In genomic region chr22:31491218-31491962, GRCh38 we compare ENCODE assay signal across 9 cellular contexts. TPM values are rescaled to one million over a fixed set of nuclear protein-coding genes. Genes with fewer than 3 reads are reported as not detected.
A peak's percentile ranks its signal among the peaks of the same experiment; 100 is the strongest.
DNase-seq lines count a peak whose midpoint lies in the region; ATAC-seq and TF ChIP-seq lines count a peak whose summit lies in the region.
"Had no signal": no experiment of that assay in that cellular context is flagged by ENCODE, and none has a peak within 500 bp of the region (broad histone marks: within the 10 kb centered on the region; RNA-seq: fewer than 3 reads in every experiment).

No MANE protein-coding gene starts in this region.

- TF ChIP-seq POLR2A in esophagus squamous epithelium (IDR thresholded peaks at IDR 0.05): no peak
- TF ChIP-seq POLR2A in gastrocnemius medialis (IDR thresholded peaks at IDR 0.05): no peak

- H3F3A ChIP-seq in PC-9 (ENCODE audit: insufficient read depth, low read depth): peaks cover 35% of the 10 kb centered on the region

- H3K9me2 ChIP-seq in PC-9 (ENCODE audit: insufficient read depth): no peaks in the 10 kb centered on the region

- BruUV-seq in PC-9 (replicated peaks; lab: Mats Ljungman, UMichigan): no TSS peak

- POLR2A ChIA-PET in PC-9 (lab: Charles Lee; ENCODE audit: unreplicated experiment): no interaction called here

- H3K36me3 ChIP-seq in H7 (replicated peaks; ENCODE audit: control insufficient read depth, insufficient read depth, low read length) (peaks cover 2% of the 10 kb centered on the region; the same call in 1 of the 2 replicates), PC-9 (ENCODE audit: low read depth) (no peaks in the 10 kb centered on the region), esophagus squamous epithelium (peaks cover 0 to 13% (median 0%) of the 10 kb centered on the region in 3 donors), gastrocnemius medialis (peaks cover 0 to 20% of the 10 kb centered on the region in 2 donors)

- in situ Hi-C loops in gastrocnemius medialis (cut with MboI; ENCODE audit: low sequenced_read_pairs in 4 of 4): no loop called here

- 70 to 75% methylated on average over 8 of the region's 8 CpGs for WGBS in esophagus squamous epithelium, 2 donors

- 0 out of 2 replicates have a peak overlapping the region, but pooled peaks have one; percentile 100 for H2AFZ ChIP-seq in PC-9

- H3K27me3 ChIP-seq in H7 (ENCODE audit: control insufficient read depth, insufficient read depth, low read length) (no peaks in the 10 kb centered on the region; the same call in 1 of the 2 replicates), PC-9 (ENCODE audit: insufficient read depth, low read depth) (no peaks in the 10 kb centered on the region), esophagus squamous epithelium (no peaks in the 10 kb centered on the region), gastrocnemius medialis (no peaks in the 10 kb centered on the region)

- peak; percentile 77 for DNase-seq in H7
- no peak for DNase-seq in PC-9
- DNase-seq in esophagus squamous epithelium (lab: John Stamatoyannopoulos, UW): no peak
- DNase-seq in gastrocnemius medialis: no peak
- no peak for DNase-seq in stimulated activated CD4-positive, alpha-beta T cell treated with anti-CD3 and anti-CD28 coated beads, Interleukin-15, amount 100 ng/mL, for 24 hours
- DNase-seq in medulla oblongata (ENCODE audit: extremely low spot score): no peak
- no peak for DNase-seq in NCI-H226
- DNase-seq: NCI-H748 treated with DMSO at 0.1 percent for 48 hours had no signal

- intact Hi-C loops in PC-9 (cut with micrococcal nuclease; ENCODE audit: unreplicated experiment) (no loop called here), esophagus squamous epithelium (cut with DNase I) (no loop called here), gastrocnemius medialis (cut with DNase I; ENCODE audit: low total_unique reads) (loop anchor here (5.0 kb wide), 3 partner anchors 141 to 261 kb away; partner anchors contain the start of genes DEPDC5, PATZ1 and PRR14L)

- H3K27ac ChIP-seq in PC-9: peak overlapping the region; percentile 83; the same call in 1 of the 2 replicates
- peak overlapping the region; percentile 91 to 97 (median 92) for H3K27ac ChIP-seq in esophagus squamous epithelium
- H3K27ac ChIP-seq in gastrocnemius medialis: peak overlapping the region; percentile 86 to 99 (median 94)

- H3K4me2 ChIP-seq in PC-9: peak overlapping the region; percentile 92

- H3K4me1 ChIP-seq in PC-9 (replicated peaks; ENCODE audit: insufficient read depth) (peaks cover 20% of the 10 kb centered on the region), esophagus squamous epithelium (peaks cover 13 to 56% (median 20%) of the 10 kb centered on the region in 3 donors), gastrocnemius medialis (peaks cover 28 to 39% of the 10 kb centered on the region in 2 donors)

- TF ChIP-seq CTCF in PC-9 (conservative IDR thresholded peaks at IDR 0.05) (no peak), esophagus squamous epithelium (IDR thresholded peaks at IDR 0.05) (no peak), gastrocnemius medialis (IDR thresholded peaks at IDR 0.05 in 4 of 5, conservative IDR thresholded peaks at IDR 0.05 in 1 of 5) (no peak)

- CTCF ChIA-PET in PC-9 (lab: Charles Lee): no interaction called here

- H3K9me3 ChIP-seq in PC-9 (ENCODE audit: insufficient read depth, low read depth) (no peaks in the 10 kb centered on the region), esophagus squamous epithelium (no peaks in the 10 kb centered on the region), gastrocnemius medialis (no peaks in the 10 kb centered on the region)

- H3K4me3 ChIP-seq in H7 (ENCODE audit: insufficient read depth, low read depth, low read length) (no peak overlapping the region), PC-9 (peak overlapping the region; percentile 99; the same call in 1 of the 2 replicates), esophagus squamous epithelium (peak overlapping the region in 1 of 4 donors; percentile 71), gastrocnemius medialis (peak overlapping the region in 3 of 4 donors; percentile 61 to 80 (median 67))

- H3K79me2 ChIP-seq in PC-9 (ENCODE audit: low read depth): peaks cover 47% of the 10 kb centered on the region

- ATAC-seq in gastrocnemius medialis (no peak), HG03135 (IDR thresholded peaks at IDR 0.05; ENCODE audit: unreplicated experiment) (no peak)

- H4K20me1 ChIP-seq in PC-9 (ENCODE audit: insufficient read depth): no peaks in the 10 kb centered on the region; the same call in 1 of the 2 replicates

RNA-seq across cellular contexts. Expression of gene EIF4ENIF1, which starts 1.7 kb away (rescaled TPM):
- total RNA-seq in H7 (2014; rRNA removed; shearing (Covaris generic)): 9.5 and 13.2 TPM in 2 replicates
- 15.3 and 21.8 TPM in 2 replicates for total RNA-seq in PC-9 (2021)
- total RNA-seq in esophagus squamous epithelium: 10 to 100 TPM in 3 of 4 donors, 1 to 10 TPM in 1; 8.3 to 14.3 (median 11.2) TPM
- total RNA-seq in gastrocnemius medialis: 10 to 100 TPM; 10.1 to 19.6 (median 15.1) TPM

RNA-seq across cellular contexts. Expression of gene SFI1, which starts 4.9 kb away (rescaled TPM):
- 8.5 and 18.2 TPM in 2 replicates for total RNA-seq in H7 (2014; rRNA removed; shearing (Covaris generic))
- total RNA-seq in PC-9 (2021): 57.9 and 58.7 TPM in 2 replicates
- total RNA-seq in esophagus squamous epithelium: 10 to 100 TPM; 11.0 to 20.0 (median 16.4) TPM
- 10 to 100 TPM in 1 of 4 donors, 1 to 10 TPM in 3; 1.1 to 12.6 (median 2.7) TPM for total RNA-seq in gastrocnemius medialis
